Comparison of ENCODE assay signal across 2 cellular contexts in genomic region chr17:80546267-80546666, GRCh38.
TF ChIP-seq lines count a peak whose summit lies in the region.

No MANE protein-coding gene starts in this region.

TF ChIP-seq in A549, 52 proteins besides CTCF, POLR2A, EP300 and RAD21 (continued from another document):
- no peak for TF ChIP-seq ELK1 (IDR thresholded peaks at IDR 0.05; ENCODE audit: low read depth, low read length)
- no peak for TF ChIP-seq HES2 (IDR thresholded peaks at IDR 0.05)
- TF ChIP-seq HOXA7 (CRISPR knock-in tag; IDR thresholded peaks at IDR 0.05) = no peak
- no peak for TF ChIP-seq CBX8 (IDR thresholded peaks at IDR 0.05)

TF ChIP-seq in HEK293, 187 proteins besides CTCF, POLR2A, EP300 and RAD21 (continued from another document):
- TF ChIP-seq ZSCAN18 (tag by site-specific recombination; IDR thresholded peaks at IDR 0.05) (no peak), ZNF155 (tag by site-specific recombination; IDR thresholded peaks at IDR 0.05) (no peak)
